ENCODE assay signal across 8 cellular contexts in genomic region chr11:66421492-66422205, GRCh38. TPM values are rescaled to one million over a fixed set of nuclear protein-coding genes. Genes with fewer than 3 reads are reported as not detected.
DNase-seq lines count a peak whose midpoint lies in the region; ATAC-seq and TF ChIP-seq lines count a peak whose summit lies in the region.

No MANE protein-coding gene starts in this region.

- in situ Hi-C loops in T47D (cut with HindIII; ENCODE audit: low pct_unique_long_range_greater_than_20kb, low sequenced_read_pairs): no loop called here

- TF ChIP-seq POLR2A in spleen (IDR thresholded peaks at IDR 0.05): no peak

- H3K4me3 ChIP-seq in iPS-15b (ENCODE audit: low read depth, low read length) (peak overlapping the region; percentile 64), spleen (no peak overlapping the region)

- ATAC-seq in GM18907 (IDR thresholded peaks at IDR 0.05; ENCODE audit: unreplicated experiment) (peak; percentile 57), GM21367 (IDR thresholded peaks at IDR 0.05; ENCODE audit: unreplicated experiment) (no peak)

- no peak overlapping the region for H3K9ac ChIP-seq in iPS-15b (ENCODE audit: low read depth, low read length)

- no peaks in the 10 kb centered on the region for H3K9me3 ChIP-seq in iPS-15b (ENCODE audit: control insufficient read depth, insufficient read depth, low read length)
- peaks cover 0 to 7% (median 0%) of the 10 kb centered on the region in 8 donors for H3K9me3 ChIP-seq in spleen

- peak; percentile 90 for DNase-seq in LoVo (ENCODE audit: low spot score)
- DNase-seq in activated CD4-positive, CD25-positive, alpha-beta regulatory T cell (lab: John Stamatoyannopoulos, UW): peak; percentile 60 to 74 (median 71)
- DNase-seq in T47D (ENCODE audit: low read depth in 1 of 2, low spot score in 1 of 2): peak; percentile 95 to 96
- DNase-seq in spleen: peak; percentile 91
- DNase-seq in NCI-H1930 (lab: John Stamatoyannopoulos, UW): no peak

- TF ChIP-seq CTCF in spleen (IDR thresholded peaks at IDR 0.05 in 8 of 11, conservative IDR thresholded peaks at IDR 0.05 in 3 of 11): peak in 1 of 11 experiments; percentile 19

- H3K36me3 ChIP-seq in iPS-15b (ENCODE audit: control insufficient read depth, insufficient read depth, low read length): no peaks in the 10 kb centered on the region
- H3K36me3 ChIP-seq in spleen: no peaks in the 10 kb centered on the region

- intact Hi-C loops in spleen (cut with DNase I; ENCODE audit: low total_unique reads): no loop called here

- peaks cover 32% of the 10 kb centered on the region for H3K27me3 ChIP-seq in iPS-15b (ENCODE audit: control insufficient read depth, insufficient read depth, low read length)
- H3K27me3 ChIP-seq in spleen (replicated peaks in 1 of 7): peaks cover 0 to 57% (median 29%) of the 10 kb centered on the region in 7 donors

- no peak overlapping the region for H3K27ac ChIP-seq in spleen

- H3K4me1 ChIP-seq in iPS-15b (ENCODE audit: control insufficient read depth, insufficient read depth, low read length) (peaks cover 12% of the 10 kb centered on the region), spleen (peaks cover 0 to 20% (median 3%) of the 10 kb centered on the region in 6 donors)

- 13 to 18% (median 15%) methylated on average over 33 to 38 of the region's 38 CpGs for WGBS in spleen, 5 donors

RNA-seq across cellular contexts. Expression of gene NPAS4, which starts 0.8 kb away (rescaled TPM):
- total RNA-seq in spleen: under 1 TPM in 2 of 7 donors, not detected in 5; 0.25 to 0.72 TPM
- polyA plus RNA-seq in spleen: under 1 TPM in 2 of 3 donors, not detected in 1; 0.11 to 0.22 TPM

RNA-seq across cellular contexts. Expression of gene MRPL11, which starts 17.0 kb away (rescaled TPM):
- total RNA-seq in spleen: 10 to 100 TPM; 25.5 to 41.2 (median 32.6) TPM
- 10 to 100 TPM; 60.3 to 87.1 (median 72.7) TPM for polyA plus RNA-seq in spleen

RNA-seq across cellular contexts. Expression of gene PELI3, which starts 45.1 kb away (rescaled TPM):
- 10 to 100 TPM in 5 of 7 donors, 1 to 10 TPM in 2; 4.9 to 14.6 (median 10.7) TPM for total RNA-seq in spleen
- 1 to 10 TPM; 2.4 to 6.4 (median 2.7) TPM for polyA plus RNA-seq in spleen

RNA-seq across cellular contexts. Expression of gene SLC29A2, which starts 50.1 kb away (rescaled TPM):
- 1 to 10 TPM; 1.9 to 5.0 (median 4.0) TPM for total RNA-seq in spleen
- 1 to 10 TPM; 4.8 to 8.4 (median 7.4) TPM for polyA plus RNA-seq in spleen

RNA-seq across cellular contexts. Expression of gene DPP3, which starts 58.6 kb away (rescaled TPM):
- 10 to 100 TPM; 17.9 to 35.5 (median 23.9) TPM for total RNA-seq in spleen
- polyA plus RNA-seq in spleen: 10 to 100 TPM; 20.0 to 25.9 (median 20.6) TPM

Comparison
In these comparisons a context has a peak if more than half of its experiments do, and no peak if none do; other contexts are left out.
1. DNase-seq: peak in LoVo (single experiment), activated CD4-positive, CD25-positive, alpha-beta regulatory T cell (4 of 4), T47D (2 of 2) and spleen (single experiment); none in NCI-H1930 (0 of 2).